15 cellular contexts compared by ENCODE assay signal in genomic region chr5:72552041-72552557, GRCh38. TPM values are rescaled to one million over a fixed set of nuclear protein-coding genes. Genes with fewer than 3 reads are reported as not detected.
DNase-seq lines count a peak whose midpoint lies in the region; ATAC-seq, FAIRE-seq and TF ChIP-seq lines count a peak whose summit lies in the region.
"Had no signal": no experiment of that assay in that cellular context is flagged by ENCODE, and none has a peak within 500 bp of the region (broad histone marks: within the 10 kb centered on the region; RNA-seq: fewer than 3 reads in every experiment).

No MANE protein-coding gene starts in this region.

- H3K9me3 Mint-ChIP-seq in activated CD4-positive, alpha-beta T cell treated with anti-CD3 and anti-CD28 coated beads, Interleukin-2, amount 10 ng/mL, durations not matched to agents 7 days and 5 days: peaks cover 4% of the 10 kb centered on the region

- no peak overlapping the region for H3K4me3 ChIP-seq in adipocyte (ENCODE audit: low read length)
- H3K4me3 ChIP-seq in fibroblast of pulmonary artery (replicated peaks; ENCODE audit: low read depth, low read length): no peak overlapping the region
- H3K4me3 ChIP-seq: thyroid gland had no signal

- POLR2A ChIA-PET in activated CD4-positive, alpha-beta T cell treated with anti-CD3 and anti-CD28 coated beads, Interleukin-2, amount 10 ng/mL, durations not matched to agents 7 days and 5 days (lab: Charles Lee): no interaction called here

- H3K36me3 ChIP-seq in adipocyte (ENCODE audit: control insufficient read depth, insufficient read depth, low read length, severe bottlenecking): no peaks in the 10 kb centered on the region
- H3K36me3 ChIP-seq: thyroid gland had no signal

- H3K36me3 Mint-ChIP-seq in activated CD4-positive, alpha-beta T cell treated with anti-CD3 and anti-CD28 coated beads, Interleukin-2, amount 10 ng/mL, durations not matched to agents 7 days and 5 days (ENCODE audit: low read depth): no peaks in the 10 kb centered on the region
- H3K36me3 Mint-ChIP-seq: activated naive CD4-positive, alpha-beta T cell treated with anti-CD3 and anti-CD28 coated beads, Interleukin-2, amount 50 U/mL, for 72 hours had no signal

- H3K4me1 ChIP-seq in adipocyte (ENCODE audit: control insufficient read depth, insufficient read depth, low read length): peaks cover 29% of the 10 kb centered on the region

- no peak for TF ChIP-seq CTCF in fibroblast of pulmonary artery (IDR thresholded peaks at IDR 0.05; ENCODE audit: low read length, missing control alignments)

- H3K9me3 ChIP-seq in adipocyte (ENCODE audit: control insufficient read depth, low read length): peaks cover 15% of the 10 kb centered on the region
- H3K9me3 ChIP-seq: thyroid gland had no signal

- H3K4me3 Mint-ChIP-seq in activated CD4-positive, alpha-beta T cell treated with anti-CD3 and anti-CD28 coated beads, Interleukin-2, amount 10 ng/mL, durations not matched to agents 7 days and 5 days: no peak overlapping the region

- H3K27me3 ChIP-seq in adipocyte (replicated peaks; ENCODE audit: control insufficient read depth, insufficient read depth, low read length): no peaks in the 10 kb centered on the region
- H3K27me3 ChIP-seq: thyroid gland had no signal

- H3K4me1 Mint-ChIP-seq in activated CD4-positive, alpha-beta T cell treated with anti-CD3 and anti-CD28 coated beads, Interleukin-2, amount 10 ng/mL, durations not matched to agents 7 days and 5 days: peaks cover 5% of the 10 kb centered on the region

- H3K9ac ChIP-seq in adipocyte (ENCODE audit: low read length): no peak overlapping the region

- no peak for ATAC-seq in GM21423 (IDR thresholded peaks at IDR 0.05; ENCODE audit: unreplicated experiment)
- ATAC-seq in HG03095 (IDR thresholded peaks at IDR 0.05; ENCODE audit: unreplicated experiment): no peak
- ATAC-seq: activated naive CD4-positive, alpha-beta T cell treated with anti-CD3 and anti-CD28 coated beads, Interleukin-2, amount 50 U/mL, for 72 hours had no signal

- FAIRE-seq in urothelium cell line (lab: Jason Lieb, UNC): peak; percentile 86

- H3K27me3 Mint-ChIP-seq in activated CD4-positive, alpha-beta T cell treated with anti-CD3 and anti-CD28 coated beads, Interleukin-2, amount 10 ng/mL, durations not matched to agents 7 days and 5 days: peaks cover 24% of the 10 kb centered on the region

- DNase-seq in HCEC 1CT: peak; percentile 75
- DNase-seq in adipocyte (ENCODE audit: low read depth): peak; percentile 71
- peak; percentile 98 for DNase-seq in fibroblast of pulmonary artery (ENCODE audit: low read depth)
- DNase-seq in urothelium cell line (ENCODE audit: low spot score): peak; percentile 72
- DNase-seq in activated CD4-positive, alpha-beta T cell treated with anti-CD3 and anti-CD28 coated beads, Interleukin-2, amount 10 ng/mL, durations not matched to agents 7 days and 5 days: no peak
- DNase-seq: activated CD8-positive, alpha-beta memory T cell treated with anti-CD3 and anti-CD28 coated beads for 24 hours; GOT3; NCI-H1092; OCI-M1; T-helper 2 cell; thyroid gland had no signal

- CTCF ChIA-PET in activated CD4-positive, alpha-beta T cell treated with anti-CD3 and anti-CD28 coated beads, Interleukin-2, amount 10 ng/mL, durations not matched to agents 7 days and 5 days (lab: Charles Lee): no interaction called here

- no peak overlapping the region for H3K27ac Mint-ChIP-seq in activated CD4-positive, alpha-beta T cell treated with anti-CD3 and anti-CD28 coated beads, Interleukin-2, amount 10 ng/mL, durations not matched to agents 7 days and 5 days

RNA-seq across cellular contexts. Expression of gene ZNF366, which starts 44.9 kb away (rescaled TPM):
- total RNA-seq in activated CD4-positive, alpha-beta T cell treated with anti-CD3 and anti-CD28 coated beads, Interleukin-2, amount 10 ng/mL, durations not matched to agents 7 days and 5 days: not detected
- total RNA-seq: activated naive CD4-positive, alpha-beta T cell treated with anti-CD3 and anti-CD28 coated beads, Interleukin-2, amount 50 U/mL, for 72 hours; HT-29 had no signal
